In the genomic region with DNA sequence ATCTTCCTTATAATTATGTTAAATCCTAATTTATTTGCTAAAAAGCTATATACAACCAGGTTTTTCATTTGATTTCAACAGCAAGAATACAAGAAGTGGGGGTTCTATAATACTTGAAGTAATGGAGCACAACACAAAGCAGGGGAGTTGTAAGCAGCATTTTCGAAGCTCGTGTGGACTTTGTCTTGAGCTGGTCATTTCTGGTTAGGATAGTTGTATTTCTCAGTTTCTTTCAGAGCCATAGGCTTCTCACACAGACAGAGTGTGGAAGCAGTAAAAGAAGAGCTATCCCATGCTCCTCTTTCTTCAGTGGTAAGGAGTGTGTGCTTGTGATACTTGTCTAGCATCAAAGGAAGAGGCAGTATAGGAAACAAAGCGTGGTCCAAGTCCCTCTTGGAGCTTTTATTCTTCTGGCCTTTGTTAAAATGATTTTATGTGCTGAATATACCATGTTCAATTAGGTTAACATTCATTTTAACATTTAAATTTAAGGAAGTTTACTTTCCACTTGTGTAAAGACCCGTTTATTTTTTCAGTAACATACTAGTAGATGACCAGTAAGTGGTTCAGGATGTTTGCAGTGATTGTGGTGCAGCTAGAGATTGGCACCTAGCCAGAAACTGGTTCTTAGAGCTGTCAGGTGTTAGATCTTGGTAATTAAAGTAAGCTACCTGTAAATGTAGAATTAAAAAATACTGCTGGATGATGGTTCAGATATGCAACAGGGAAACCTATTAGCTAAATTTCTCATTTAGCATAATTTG, we compare ENCODE assay signal across 11 cellular contexts. TPM values are rescaled to one million over a fixed set of nuclear protein-coding genes. Genes with fewer than 3 reads are reported as not detected.
DNase-seq lines count a peak whose midpoint lies in the region; ATAC-seq, FAIRE-seq and TF ChIP-seq lines count a peak whose summit lies in the region.
"Had no signal": no experiment of that assay in that cellular context is flagged by ENCODE, and none has a peak within 500 bp of the region (broad histone marks: within the 10 kb centered on the region; RNA-seq: fewer than 3 reads in every experiment).

No MANE protein-coding gene starts in this region.

- H3K27me3 Mint-ChIP-seq in WTC11 (ENCODE audit: low read depth) = no peaks in the 10 kb centered on the region
- H3K27me3 Mint-ChIP-seq in naive thymus-derived CD8-positive, alpha-beta T cell = no peaks in the 10 kb centered on the region

- H3K4me1 Mint-ChIP-seq in WTC11 = peaks cover 17% of the 10 kb centered on the region
- peaks cover 10 to 37% (median 29%) of the 10 kb centered on the region in 4 donors for H3K4me1 Mint-ChIP-seq in naive thymus-derived CD8-positive, alpha-beta T cell

- CTCF ChIA-PET in WTC11 (lab: Charles Lee) = interaction anchor here (0.7 to 3.2 kb wide), 4 partner anchors 15 to 346 kb away, joined by 3 to 17 read pairs (median 5); a partner anchor contains a TSS

- no peak for ATAC-seq in WTC11
- peak; percentile 42 to 47 for ATAC-seq in naive thymus-derived CD8-positive, alpha-beta T cell
- ATAC-seq in GM21360 (IDR thresholded peaks at IDR 0.05; ENCODE audit: unreplicated experiment) = no peak
- ATAC-seq: activated naive CD4-positive, alpha-beta T cell treated with anti-CD3 and anti-CD28 coated beads, Interleukin-2, amount 50 U/mL, for 72 hours; heart right ventricle had no signal

- DNase-seq in GM18507 (ENCODE audit: extremely low spot score, insufficient read length, low read depth) = no peak
- DNase-seq in NCI-H1436 (lab: John Stamatoyannopoulos, UW) = peak; percentile 39
- no peak for DNase-seq in WTC11 (ENCODE audit: low spot score)
- peak in 4 of 10 donors; percentile 6 to 34 (median 22) for DNase-seq in naive thymus-derived CD8-positive, alpha-beta T cell
- no peak for DNase-seq in NCI-H2171 (lab: John Stamatoyannopoulos, UW)
- DNase-seq in stimulated activated CD4-positive, alpha-beta T cell treated with anti-CD3 and anti-CD28 coated beads, Interleukin-12 subunit alpha, Interleukin-12 subunit beta, amount 100 ng/mL, for 4 hours = no peak
- DNase-seq: activated CD4-positive, alpha-beta T cell treated with anti-CD3 and anti-CD28 coated beads, Interleukin-2, amount 50 U/mL, for 4 hours; heart right ventricle; NCI-H226 had no signal

- TF ChIP-seq CTCF in WTC11 (IDR thresholded peaks at IDR 0.05) = no peak

- H3K27ac Mint-ChIP-seq in WTC11 = peak overlapping the region; percentile 57
- peak overlapping the region in 7 of 10 donors; percentile 3 to 54 (median 30) for H3K27ac Mint-ChIP-seq in naive thymus-derived CD8-positive, alpha-beta T cell
- H3K27ac Mint-ChIP-seq: activated naive CD4-positive, alpha-beta T cell treated with anti-CD3 and anti-CD28 coated beads, Interleukin-2, amount 50 U/mL, for 72 hours had no signal

- H3K9me3 Mint-ChIP-seq in WTC11 = no peaks in the 10 kb centered on the region
- no peaks in the 10 kb centered on the region for H3K9me3 Mint-ChIP-seq in naive thymus-derived CD8-positive, alpha-beta T cell
- H3K9me3 Mint-ChIP-seq: activated naive CD4-positive, alpha-beta T cell treated with anti-CD3 and anti-CD28 coated beads, Interleukin-2, amount 50 U/mL, for 72 hours had no signal

- peaks cover 6% of the 10 kb centered on the region for H3K36me3 Mint-ChIP-seq in WTC11
- H3K36me3 Mint-ChIP-seq in naive thymus-derived CD8-positive, alpha-beta T cell = peaks cover 0 to 16% (median 2%) of the 10 kb centered on the region in 3 donors
- H3K36me3 Mint-ChIP-seq: activated naive CD4-positive, alpha-beta T cell treated with anti-CD3 and anti-CD28 coated beads, Interleukin-2, amount 50 U/mL, for 72 hours had no signal

- FAIRE-seq in GM18507 (lab: Jason Lieb, UNC) = peak; percentile 70

- no peak overlapping the region for H3K4me3 Mint-ChIP-seq in WTC11
- H3K4me3 Mint-ChIP-seq in naive thymus-derived CD8-positive, alpha-beta T cell = no peak overlapping the region

- POLR2A ChIA-PET in WTC11 (lab: Charles Lee) = interaction anchor here (0.7 to 2.2 kb wide), 2 partner anchors 14 to 15 kb away, joined by 5 read pairs; a partner anchor contains a TSS
- POLR2A ChIA-PET in naive thymus-derived CD8-positive, alpha-beta T cell (lab: Charles Lee) = interaction anchor here (1.0 to 3.4 kb wide), 2 partner anchors 15 to 101 kb away, joined by 4 to 20 read pairs; a partner anchor contains a TSS

TF ChIP-seq in WTC11, 78 proteins besides CTCF, POLR2A, EP300 and RAD21 (continues in another document):
- TF ChIP-seq ZNF416 (CRISPR knock-in tag; IDR thresholded peaks at IDR 0.05) (no peak), CREM (CRISPR knock-in tag; IDR thresholded peaks at IDR 0.05) (no peak), TP53 (CRISPR knock-in tag; IDR thresholded peaks at IDR 0.05) (no peak), ZNF263 (CRISPR knock-in tag; IDR thresholded peaks at IDR 0.05; ENCODE audit: low read depth) (no peak), ELF4 (CRISPR knock-in tag; IDR thresholded peaks at IDR 0.05; ENCODE audit: low read depth) (no peak), NFATC4 (CRISPR knock-in tag; IDR thresholded peaks at IDR 0.05) (no peak)
- TF ChIP-seq, protein P1, sequence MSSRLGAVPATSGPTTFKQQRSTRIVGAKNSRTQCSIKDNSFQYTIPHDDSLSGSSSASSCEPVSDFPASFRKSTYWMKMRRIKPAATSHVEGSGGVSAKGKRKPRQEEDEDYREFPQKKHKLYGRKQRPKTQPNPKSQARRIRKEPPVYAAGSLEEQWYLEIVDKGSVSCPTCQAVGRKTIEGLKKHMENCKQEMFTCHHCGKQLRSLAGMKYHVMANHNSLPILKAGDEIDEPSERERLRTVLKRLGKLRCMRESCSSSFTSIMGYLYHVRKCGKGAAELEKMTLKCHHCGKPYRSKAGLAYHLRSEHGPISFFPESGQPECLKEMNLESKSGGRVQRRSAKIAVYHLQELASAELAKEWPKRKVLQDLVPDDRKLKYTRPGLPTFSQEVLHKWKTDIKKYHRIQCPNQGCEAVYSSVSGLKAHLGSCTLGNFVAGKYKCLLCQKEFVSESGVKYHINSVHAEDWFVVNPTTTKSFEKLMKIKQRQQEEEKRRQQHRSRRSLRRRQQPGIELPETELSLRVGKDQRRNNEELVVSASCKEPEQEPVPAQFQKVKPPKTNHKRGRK (CRISPR knock-in tag; IDR thresholded peaks at IDR 0.05; ENCODE audit: borderline replicate concordance) = no peak
- TF ChIP-seq, protein P2, sequence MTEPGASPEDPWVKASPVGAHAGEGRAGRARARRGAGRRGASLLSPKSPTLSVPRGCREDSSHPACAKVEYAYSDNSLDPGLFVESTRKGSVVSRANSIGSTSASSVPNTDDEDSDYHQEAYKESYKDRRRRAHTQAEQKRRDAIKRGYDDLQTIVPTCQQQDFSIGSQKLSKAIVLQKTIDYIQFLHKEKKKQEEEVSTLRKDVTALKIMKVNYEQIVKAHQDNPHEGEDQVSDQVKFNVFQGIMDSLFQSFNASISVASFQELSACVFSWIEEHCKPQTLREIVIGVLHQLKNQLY (CRISPR knock-in tag; IDR thresholded peaks at IDR 0.05) = no peak
- TF ChIP-seq, protein P3, sequence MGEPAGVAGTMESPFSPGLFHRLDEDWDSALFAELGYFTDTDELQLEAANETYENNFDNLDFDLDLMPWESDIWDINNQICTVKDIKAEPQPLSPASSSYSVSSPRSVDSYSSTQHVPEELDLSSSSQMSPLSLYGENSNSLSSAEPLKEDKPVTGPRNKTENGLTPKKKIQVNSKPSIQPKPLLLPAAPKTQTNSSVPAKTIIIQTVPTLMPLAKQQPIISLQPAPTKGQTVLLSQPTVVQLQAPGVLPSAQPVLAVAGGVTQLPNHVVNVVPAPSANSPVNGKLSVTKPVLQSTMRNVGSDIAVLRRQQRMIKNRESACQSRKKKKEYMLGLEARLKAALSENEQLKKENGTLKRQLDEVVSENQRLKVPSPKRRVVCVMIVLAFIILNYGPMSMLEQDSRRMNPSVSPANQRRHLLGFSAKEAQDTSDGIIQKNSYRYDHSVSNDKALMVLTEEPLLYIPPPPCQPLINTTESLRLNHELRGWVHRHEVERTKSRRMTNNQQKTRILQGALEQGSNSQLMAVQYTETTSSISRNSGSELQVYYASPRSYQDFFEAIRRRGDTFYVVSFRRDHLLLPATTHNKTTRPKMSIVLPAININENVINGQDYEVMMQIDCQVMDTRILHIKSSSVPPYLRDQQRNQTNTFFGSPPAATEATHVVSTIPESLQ (CRISPR knock-in tag; IDR thresholded peaks at IDR 0.05) = no peak
- TF ChIP-seq, protein P4, sequence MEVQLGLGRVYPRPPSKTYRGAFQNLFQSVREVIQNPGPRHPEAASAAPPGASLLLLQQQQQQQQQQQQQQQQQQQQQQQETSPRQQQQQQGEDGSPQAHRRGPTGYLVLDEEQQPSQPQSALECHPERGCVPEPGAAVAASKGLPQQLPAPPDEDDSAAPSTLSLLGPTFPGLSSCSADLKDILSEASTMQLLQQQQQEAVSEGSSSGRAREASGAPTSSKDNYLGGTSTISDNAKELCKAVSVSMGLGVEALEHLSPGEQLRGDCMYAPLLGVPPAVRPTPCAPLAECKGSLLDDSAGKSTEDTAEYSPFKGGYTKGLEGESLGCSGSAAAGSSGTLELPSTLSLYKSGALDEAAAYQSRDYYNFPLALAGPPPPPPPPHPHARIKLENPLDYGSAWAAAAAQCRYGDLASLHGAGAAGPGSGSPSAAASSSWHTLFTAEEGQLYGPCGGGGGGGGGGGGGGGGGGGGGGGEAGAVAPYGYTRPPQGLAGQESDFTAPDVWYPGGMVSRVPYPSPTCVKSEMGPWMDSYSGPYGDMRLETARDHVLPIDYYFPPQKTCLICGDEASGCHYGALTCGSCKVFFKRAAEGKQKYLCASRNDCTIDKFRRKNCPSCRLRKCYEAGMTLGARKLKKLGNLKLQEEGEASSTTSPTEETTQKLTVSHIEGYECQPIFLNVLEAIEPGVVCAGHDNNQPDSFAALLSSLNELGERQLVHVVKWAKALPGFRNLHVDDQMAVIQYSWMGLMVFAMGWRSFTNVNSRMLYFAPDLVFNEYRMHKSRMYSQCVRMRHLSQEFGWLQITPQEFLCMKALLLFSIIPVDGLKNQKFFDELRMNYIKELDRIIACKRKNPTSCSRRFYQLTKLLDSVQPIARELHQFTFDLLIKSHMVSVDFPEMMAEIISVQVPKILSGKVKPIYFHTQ (CRISPR knock-in tag; IDR thresholded peaks at IDR 0.05) = no peak

RNA-seq across cellular contexts. Expression of a gene that starts 14.6 kb away (rescaled TPM):
- total RNA-seq in WTC11 (2021) = 26.6 to 31.6 TPM (median 28.1 TPM) in 3 replicates
- total RNA-seq in naive thymus-derived CD8-positive, alpha-beta T cell = 10 to 100 TPM; 11.7 to 14.3 TPM
- 1 to 10 TPM; 1.2 to 2.1 (median 1.3) TPM for polyA plus RNA-seq in naive thymus-derived CD8-positive, alpha-beta T cell

RNA-seq across cellular contexts. Expression of a gene that starts 43.7 kb away (rescaled TPM):
- total RNA-seq in WTC11 (2021) = 52.8 to 103 TPM (median 53.7 TPM) in 3 replicates
- under 1 TPM; 0.27 to 0.39 TPM for total RNA-seq in naive thymus-derived CD8-positive, alpha-beta T cell
- polyA plus RNA-seq in naive thymus-derived CD8-positive, alpha-beta T cell = under 1 TPM in 2 of 3 donors, not detected in 1; 0.02 to 0.13 TPM

Comparison
In these comparisons a context has a peak if more than half of its experiments do, and no peak if none do; other contexts are left out.
1. ATAC-seq: peak in naive thymus-derived CD8-positive, alpha-beta T cell (2 of 2); none in WTC11 (single experiment) and GM21360 (single experiment).
2. RNA of a gene that starts 43.7 kb away (total RNA-seq): 52.8 to 103 TPM in WTC11; 0.27 to 0.39 TPM in naive thymus-derived CD8-positive, alpha-beta T cell; every median in the first group is over 10 times any median in the second.